14 cellular contexts compared by ENCODE assay signal in the genomic region with DNA sequence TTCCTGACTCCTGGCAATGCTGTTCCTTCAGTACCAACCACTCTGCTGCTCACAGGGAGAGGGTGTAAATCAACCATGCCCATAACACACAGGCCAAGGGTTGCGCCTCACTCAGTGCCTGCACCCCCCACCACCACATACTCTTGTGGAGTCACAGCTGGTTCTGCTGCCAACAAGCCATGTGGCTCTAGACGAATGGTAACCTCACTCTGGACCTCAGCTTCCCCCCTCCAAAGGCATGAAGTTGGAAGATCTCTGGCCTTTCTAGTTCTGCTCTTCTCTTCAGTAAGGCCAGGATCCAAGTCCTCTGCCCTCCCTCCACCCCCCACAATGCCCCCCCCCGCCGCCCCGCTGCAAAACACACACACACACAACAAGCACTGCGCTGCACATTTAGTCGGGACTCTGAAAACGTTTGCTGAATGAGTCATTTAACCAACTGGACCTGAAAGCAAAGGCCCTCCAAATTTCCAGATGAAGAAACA. TPM values are rescaled to one million over a fixed set of nuclear protein-coding genes. Genes with fewer than 3 reads are reported as not detected.
DNase-seq lines count a peak whose midpoint lies in the region; ATAC-seq, FAIRE-seq and TF ChIP-seq lines count a peak whose summit lies in the region.
"Had no signal": no experiment of that assay in that cellular context is flagged by ENCODE, and none has a peak within 500 bp of the region (broad histone marks: within the 10 kb centered on the region; RNA-seq: fewer than 3 reads in every experiment).

No MANE protein-coding gene starts in this region.

- no peaks in the 10 kb centered on the region for H4K20me1 ChIP-seq in mammary epithelial cell (ENCODE audit: insufficient read depth, low read length)

- CTCF ChIA-PET in MCF 10A (lab: Yijun Ruan, JAX) = interaction anchor here (0.6 to 1.0 kb wide), 3 partner anchors 21 to 137 kb away, joined by 3 to 5 read pairs (median 3); no protein-coding TSS in a partner anchor
- CTCF ChIA-PET in mammary epithelial cell (lab: Charles Lee; ENCODE audit: low non-redundant PET) = no interaction called here

- no peak overlapping the region for H3K27ac Mint-ChIP-seq in MCF 10A (ENCODE audit: low read depth, unreplicated experiment)

- peaks cover 12% of the 10 kb centered on the region for H3K27me3 Mint-ChIP-seq in MCF 10A (ENCODE audit: insufficient read depth, unreplicated experiment)

- in situ Hi-C loops in mammary epithelial cell (cut with MboI; ENCODE audit: low sequenced_read_pairs in 2 of 2) (no loop called here), gastrocnemius medialis (cut with MboI; ENCODE audit: low sequenced_read_pairs in 4 of 4) (no loop called here)

- dilution Hi-C loops in mammary epithelial cell (cut with HindIII; ENCODE audit: low sequenced_read_pairs) = no loop called here

- no peak overlapping the region for H2AFZ ChIP-seq in mammary epithelial cell (ENCODE audit: low read depth, low read length)

- FAIRE-seq in RCC 7860 (lab: Jason Lieb, UNC) = no peak
- FAIRE-seq: islet of Langerhans had no signal

- H3K27me3 ChIP-seq in mammary epithelial cell (ENCODE audit: insufficient read depth, low read length) (peaks cover 27% of the 10 kb centered on the region), thyroid gland (no peaks in the 10 kb centered on the region), gastrocnemius medialis (peaks cover 10 to 40% (median 34%) of the 10 kb centered on the region in 3 donors)

- H3K4me2 ChIP-seq in mammary epithelial cell (ENCODE audit: insufficient read depth, low read depth, low read length) = no peak overlapping the region

- WGBS in mammary epithelial cell (ENCODE audit: low coverage, missing lambda C conversion rate) = 84% methylated on average over 6 of the region's 8 CpGs
- 38 to 52% methylated on average over 7 to 8 of the region's 8 CpGs for WGBS in thyroid gland, 2 donors

- POLR2A ChIA-PET in MCF 10A (lab: Yijun Ruan, JAX) = interaction anchor here (0.5 kb wide), 1 partner anchor 544 kb away, joined by 4 read pairs; no protein-coding TSS in a partner anchor

- BruUV-seq in MCF 10A (replicated peaks; lab: Mats Ljungman, UMichigan) (no TSS peak), mammary epithelial cell (replicated peaks; lab: Mats Ljungman, UMichigan) (no TSS peak)

- DNase-seq in MCF 10A (ENCODE audit: unreplicated experiment) (peak; percentile 68), mammary epithelial cell (no peak), RCC 7860 (ENCODE audit: low spot score) (peak; percentile 68), fibroblast of pulmonary artery (ENCODE audit: low read depth) (peak; percentile 53), thyroid gland (peak; percentile 42 to 51), NCI-H69 (lab: John Stamatoyannopoulos, UW) (no peak), ecto neural progenitor cell (ENCODE audit: low spot score) (no peak), gastrocnemius medialis (no peak)
- DNase-seq: activated CD8-positive, alpha-beta memory T cell treated with anti-CD3 and anti-CD28 coated beads, Interleukin-2, amount 50 U/mL, for 4 hours; BE2C; central memory CD4-positive, alpha-beta T cell; NCI-H524 had no signal

- ATAC-seq in gastrocnemius medialis = no peak

- H3K9me3 ChIP-seq in mammary epithelial cell (replicated peaks; ENCODE audit: insufficient read depth, low read length) (peaks cover 4% of the 10 kb centered on the region), thyroid gland (no peaks in the 10 kb centered on the region), gastrocnemius medialis (no peaks in the 10 kb centered on the region)
- H3K9me3 ChIP-seq: BE2C, esophagus muscularis mucosa had no signal

- H3K27ac ChIP-seq in mammary epithelial cell (ENCODE audit: insufficient read depth, low read depth, low read length) (no peak overlapping the region), thyroid gland (no peak overlapping the region), gastrocnemius medialis (no peak overlapping the region)
- H3K27ac ChIP-seq: esophagus muscularis mucosa had no signal

- H3K36me3 Mint-ChIP-seq in MCF 10A (ENCODE audit: insufficient read depth, unreplicated experiment) = no peaks in the 10 kb centered on the region

- no peak overlapping the region for H3K4me3 Mint-ChIP-seq in MCF 10A (ENCODE audit: unreplicated experiment)

- peaks cover 5% of the 10 kb centered on the region for H3K4me1 ChIP-seq in mammary epithelial cell (ENCODE audit: insufficient read depth, low read length)
- peaks cover 16 to 21% of the 10 kb centered on the region in 2 donors for H3K4me1 ChIP-seq in thyroid gland
- H3K4me1 ChIP-seq in gastrocnemius medialis = peaks cover 10 to 14% of the 10 kb centered on the region in 2 donors
- H3K4me1 ChIP-seq: BE2C had no signal

- no peaks in the 10 kb centered on the region for H3K79me2 ChIP-seq in mammary epithelial cell (ENCODE audit: insufficient read depth, low read length)

- no peaks in the 10 kb centered on the region for H3K36me3 ChIP-seq in mammary epithelial cell (ENCODE audit: insufficient read depth, low read length)
- H3K36me3 ChIP-seq in thyroid gland = no peaks in the 10 kb centered on the region
- H3K36me3 ChIP-seq in gastrocnemius medialis = no peaks in the 10 kb centered on the region
- H3K36me3 ChIP-seq: BE2C, esophagus muscularis mucosa had no signal

- H3K9me3 Mint-ChIP-seq in MCF 10A (ENCODE audit: unreplicated experiment) = peaks cover 19% of the 10 kb centered on the region

- no peak for TF ChIP-seq CTCF in MCF 10A (IDR thresholded peaks at IDR 0.05; ENCODE audit: unreplicated experiment)
- TF ChIP-seq CTCF in mammary epithelial cell (conservative IDR thresholded peaks at IDR 0.05 in 1 of 2, IDR thresholded peaks at IDR 0.05 in 1 of 2; ENCODE audit: extremely low read depth in 1 of 2, insufficient read depth in 1 of 2, low read depth in 1 of 2, low read length in 2 of 2) = no peak
- no peak for TF ChIP-seq CTCF in fibroblast of pulmonary artery (IDR thresholded peaks at IDR 0.05; ENCODE audit: low read length, missing control alignments)
- TF ChIP-seq CTCF in thyroid gland (IDR thresholded peaks at IDR 0.05) = no peak
- TF ChIP-seq CTCF in gastrocnemius medialis (IDR thresholded peaks at IDR 0.05 in 4 of 5, conservative IDR thresholded peaks at IDR 0.05 in 1 of 5) = no peak

- no peak for TF ChIP-seq POLR2A in thyroid gland (IDR thresholded peaks at IDR 0.05)
- no peak for TF ChIP-seq POLR2A in gastrocnemius medialis (IDR thresholded peaks at IDR 0.05)

- H3K9ac ChIP-seq in mammary epithelial cell (ENCODE audit: insufficient read depth, low read length) = no peak overlapping the region

- no peaks in the 10 kb centered on the region for H3K4me1 Mint-ChIP-seq in MCF 10A (ENCODE audit: insufficient read depth, unreplicated experiment)

- H3K4me3 ChIP-seq in mammary epithelial cell (replicated peaks in 1 of 3; ENCODE audit: insufficient read depth in 1 of 3, low read depth in 2 of 3, low read length in 3 of 3) (no peak overlapping the region), fibroblast of pulmonary artery (replicated peaks; ENCODE audit: low read depth, low read length) (no peak overlapping the region), thyroid gland (replicated peaks in 1 of 3) (no peak overlapping the region), gastrocnemius medialis (no peak overlapping the region)

- intact Hi-C loops in MCF 10A (cut with micrococcal nuclease) = no loop called here
- intact Hi-C loops in mammary epithelial cell (cut with micrococcal nuclease) = no loop called here
- intact Hi-C loops in thyroid gland (cut with DNase I) = no loop called here
- intact Hi-C loops in gastrocnemius medialis (cut with DNase I; ENCODE audit: low total_unique reads) = no loop called here

RNA-seq across cellular contexts. Expression of gene GLIS1, which starts 1.7 kb away (rescaled TPM):
- total RNA-seq in MCF 10A (2022) (0.93 and 1.4 TPM in 2 replicates), mammary epithelial cell (not detected), thyroid gland (under 1 TPM in 1 of 4 donors, not detected in 3; 0.29 TPM), gastrocnemius medialis (not detected)
- polyA plus RNA-seq in mammary epithelial cell = not detected
- polyA minus RNA-seq in mammary epithelial cell = not detected

Comparison
In these comparisons a context has a peak if more than half of its experiments do, and no peak if none do; other contexts are left out.
1. DNase-seq: peak in MCF 10A (single experiment), RCC 7860 (single experiment), fibroblast of pulmonary artery (single experiment) and thyroid gland (2 of 2); none in mammary epithelial cell (single experiment), NCI-H69 (single experiment), ecto neural progenitor cell (single experiment) and gastrocnemius medialis (0 of 2).